ENCODE assay signal across 10 cellular contexts in the genomic region with DNA sequence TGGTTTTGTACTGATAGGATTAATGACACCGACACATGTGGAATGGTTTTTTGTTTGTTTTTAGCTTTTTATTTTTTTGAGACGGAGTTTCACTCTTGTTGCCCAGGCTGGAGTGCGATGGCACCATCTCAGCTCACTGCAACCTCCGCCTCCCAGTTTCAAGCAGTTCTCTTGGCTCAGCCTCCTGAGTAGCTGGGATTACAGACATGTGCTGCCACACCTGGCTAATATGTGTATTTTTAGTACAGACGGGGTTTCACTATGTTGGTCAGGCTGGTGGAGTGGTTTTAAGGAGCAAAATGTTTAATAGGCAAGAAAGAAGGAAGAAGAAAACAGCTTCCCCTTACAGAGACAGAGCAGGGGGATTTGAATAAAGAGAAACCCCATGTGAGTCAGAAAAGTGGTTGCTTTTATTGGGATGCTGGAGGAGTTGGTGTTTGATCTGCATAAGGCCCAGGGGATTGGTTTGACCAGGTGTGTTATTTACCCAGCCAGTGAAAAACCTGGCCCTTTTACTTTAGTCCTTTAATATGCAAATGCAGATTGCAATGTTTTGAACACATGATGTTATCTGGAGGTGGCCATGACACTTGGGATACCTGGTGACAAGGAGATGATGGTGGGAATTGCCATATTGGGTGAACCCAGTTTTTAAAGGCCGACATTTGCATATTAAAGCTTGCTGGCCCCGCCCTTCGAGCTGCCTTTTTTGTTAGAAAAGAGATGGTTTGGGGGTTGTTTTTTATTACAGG. TPM values are rescaled to one million over a fixed set of nuclear protein-coding genes. Genes with fewer than 3 reads are reported as not detected.
DNase-seq lines count a peak whose midpoint lies in the region; ATAC-seq and TF ChIP-seq lines count a peak whose summit lies in the region.
"Had no signal": no experiment of that assay in that cellular context is flagged by ENCODE, and none has a peak within 500 bp of the region (broad histone marks: within the 10 kb centered on the region; RNA-seq: fewer than 3 reads in every experiment).

No MANE protein-coding gene starts in this region.

- no peaks in the 10 kb centered on the region for H3K9me2 ChIP-seq in GM23338 (ENCODE audit: insufficient read depth)

- ATAC-seq in GM23338: no peak
- ATAC-seq in body of pancreas: no peak
- no peak for ATAC-seq in HG03108 (IDR thresholded peaks at IDR 0.05; ENCODE audit: unreplicated experiment)

- H4K20me1 ChIP-seq in GM23338 (replicated peaks; ENCODE audit: insufficient read depth): no peaks in the 10 kb centered on the region

- no peaks in the 10 kb centered on the region for H3K79me2 ChIP-seq in GM23338 (replicated peaks; ENCODE audit: insufficient read depth)

- H3K4me2 ChIP-seq in GM23338 (no peak overlapping the region), skeletal muscle satellite cell (ENCODE audit: low read length) (no peak overlapping the region)

- no peak overlapping the region for H3K4me3 Mint-ChIP-seq in GM23338

- H2AFZ ChIP-seq in GM23338: no peak overlapping the region

- H3K9ac ChIP-seq in skeletal muscle satellite cell (ENCODE audit: low read depth, low read length): peak overlapping the region; percentile 32

- H3K36me3 Mint-ChIP-seq in GM23338 (ENCODE audit: low read depth): peaks cover 14% of the 10 kb centered on the region

- 83 to 88% methylated on average over 8 of the region's 8 CpGs for WGBS in body of pancreas, 2 donors

- no peaks in the 10 kb centered on the region for H3K9me3 ChIP-seq in body of pancreas
- no peaks in the 10 kb centered on the region for H3K9me3 ChIP-seq in skeletal muscle satellite cell (replicated peaks; ENCODE audit: low read length)
- H3K9me3 ChIP-seq: adrenal gland, sigmoid colon had no signal

- H3F3A ChIP-seq in GM23338 (replicated peaks; ENCODE audit: low read depth): no peaks in the 10 kb centered on the region

- no peaks in the 10 kb centered on the region for H3K27me3 ChIP-seq in GM23338 (ENCODE audit: insufficient read depth)
- no peaks in the 10 kb centered on the region for H3K27me3 ChIP-seq in body of pancreas
- H3K27me3 ChIP-seq in skeletal muscle satellite cell (ENCODE audit: control insufficient read depth, insufficient read depth, low read length): no peaks in the 10 kb centered on the region
- H3K27me3 ChIP-seq: adrenal gland, sigmoid colon had no signal

- H3K27ac ChIP-seq in GM23338 (ENCODE audit: low read depth) (no peak overlapping the region), body of pancreas (peak overlapping the region in 1 of 4 donors; percentile 47)

- no peak overlapping the region for H3K4me3 ChIP-seq in GM23338
- H3K4me3 ChIP-seq in body of pancreas: no peak overlapping the region
- H3K4me3 ChIP-seq in skeletal muscle satellite cell (ENCODE audit: low read length): no peak overlapping the region
- H3K4me3 ChIP-seq: adrenal gland, sigmoid colon had no signal

- peak overlapping the region; percentile 10; the same call in 1 of the 2 replicates for H3K27ac Mint-ChIP-seq in GM23338

- peak; percentile 35 for DNase-seq in GM23338 (ENCODE audit: low spot score)
- peak; percentile 15 for DNase-seq in M059J (ENCODE audit: low read depth)
- peak in 2 of 4 donors; percentile 28 to 61 for DNase-seq in body of pancreas
- DNase-seq in activated naive CD4-positive, alpha-beta T cell treated with Interleukin-2 at 50 U/mL for 16 hours: no peak
- DNase-seq in NCI-H748 treated with DMSO at 0.1 percent for 48 hours (lab: John Stamatoyannopoulos, UW): no peak
- DNase-seq: activated CD4-positive, CD25-positive, alpha-beta regulatory T cell; adrenal gland; sigmoid colon had no signal

- H3K27me3 Mint-ChIP-seq in GM23338 (ENCODE audit: insufficient read depth, low read depth, poor library complexity): peaks cover 2% of the 10 kb centered on the region

- TF ChIP-seq POLR2A in body of pancreas (IDR thresholded peaks at IDR 0.05): no peak

- TF ChIP-seq CTCF in GM23338 (conservative IDR thresholded peaks at IDR 0.05; ENCODE audit: low read depth in 2 of 2): 0 out of 4 replicates have a peak, but pooled peaks of 1 of the 2 experiments have one; percentile 8
- TF ChIP-seq CTCF in body of pancreas (IDR thresholded peaks at IDR 0.05): peak in 4 of 7 experiments; percentile 32 to 48 (median 32)

- peaks cover 21% of the 10 kb centered on the region for H3K9me3 Mint-ChIP-seq in GM23338

- peaks cover 23% of the 10 kb centered on the region for H3K4me1 Mint-ChIP-seq in GM23338

- H3K4me1 ChIP-seq in GM23338 (ENCODE audit: insufficient read depth): peaks cover 5% of the 10 kb centered on the region; the same call in 1 of the 2 replicates
- peaks cover 32% of the 10 kb centered on the region for H3K4me1 ChIP-seq in body of pancreas
- peaks cover 67% of the 10 kb centered on the region for H3K4me1 ChIP-seq in skeletal muscle satellite cell (ENCODE audit: control insufficient read depth, insufficient read depth, low read length)

- H3K36me3 ChIP-seq in GM23338 (ENCODE audit: insufficient read depth) (no peaks in the 10 kb centered on the region; the same call in 1 of the 2 replicates), body of pancreas (replicated peaks in 1 of 2; ENCODE audit: insufficient read depth in 1 of 2, low read depth in 2 of 2) (no peaks in the 10 kb centered on the region), skeletal muscle satellite cell (ENCODE audit: insufficient read depth, low read length) (no peaks in the 10 kb centered on the region)
- H3K36me3 ChIP-seq: adrenal gland, sigmoid colon had no signal

- intact Hi-C loops in body of pancreas (cut with DNase I): no loop called here

TF ChIP-seq in GM23338, 12 proteins besides CTCF, POLR2A, EP300 and RAD21 (continues in another document):
- TF ChIP-seq CREB1 (CRISPR knock-in tag; IDR thresholded peaks at IDR 0.05; ENCODE audit: low read depth): no peak
- TF ChIP-seq ZNF462 (CRISPR knock-in tag; IDR thresholded peaks at IDR 0.05): 0 out of 2 replicates have a peak, but pooled peaks have one; percentile 28

RNA-seq across cellular contexts. Expression of gene SUSD2, which starts 24.3 kb away (rescaled TPM):
- total RNA-seq in GM23338 (2014; rRNA removed; shearing (Covaris generic)): 2.1 and 2.2 TPM in 2 replicates
- polyA plus RNA-seq in GM23338 (2016; fragmentation: Nextera tagmentation; extraction: Ambion mirVana): 0.68 and 0.74 TPM in 2 replicates
- total RNA-seq in M059J (2014; rRNA removed; shearing (Covaris generic)): 0.15 TPM in 1 of 2 replicates, not detected in the other
- 1 to 10 TPM; 4.2 to 7.6 TPM for total RNA-seq in body of pancreas
- total RNA-seq in skeletal muscle satellite cell (2012; rRNA removed): 3.3 and 64.2 TPM in 2 replicates

RNA-seq across cellular contexts. Expression of gene GGT5, which starts 39.3 kb away (rescaled TPM):
- not detected in 2 replicates for total RNA-seq in GM23338 (2014; rRNA removed; shearing (Covaris generic))
- polyA plus RNA-seq in GM23338 (2016; fragmentation: Nextera tagmentation; extraction: Ambion mirVana): not detected in 2 replicates
- not detected in 2 replicates for total RNA-seq in M059J (2014; rRNA removed; shearing (Covaris generic))
- 10 to 100 TPM; 24.9 to 41.2 TPM for total RNA-seq in body of pancreas
- total RNA-seq in skeletal muscle satellite cell (2012; rRNA removed): 21.5 and 30.1 TPM in 2 replicates

Comparison
In these comparisons a context has a peak if more than half of its experiments do, and no peak if none do; other contexts are left out.
1. DNase-seq: peak in GM23338 (single experiment) and M059J (single experiment); none in activated naive CD4-positive, alpha-beta T cell treated with Interleukin-2 at 50 U/mL for 16 hours (single experiment) and NCI-H748 treated with DMSO at 0.1 percent for 48 hours (single experiment).
2. RNA of gene GGT5, which starts 39.3 kb away (total RNA-seq): 24.9 to 41.2 TPM in body of pancreas; not detected in GM23338 and not detected in M059J; every median in the first group is over 10 times any median in the second.